1 cellular context compared by ENCODE assay signal in genomic region chr12:100970894-100971293, GRCh38.
TF ChIP-seq lines count a peak whose summit lies in the region.

No MANE protein-coding gene starts in this region.

TF ChIP-seq in HepG2, 621 proteins besides CTCF, POLR2A, EP300 and RAD21 (continued from another document):
- TF ChIP-seq, protein P1, sequence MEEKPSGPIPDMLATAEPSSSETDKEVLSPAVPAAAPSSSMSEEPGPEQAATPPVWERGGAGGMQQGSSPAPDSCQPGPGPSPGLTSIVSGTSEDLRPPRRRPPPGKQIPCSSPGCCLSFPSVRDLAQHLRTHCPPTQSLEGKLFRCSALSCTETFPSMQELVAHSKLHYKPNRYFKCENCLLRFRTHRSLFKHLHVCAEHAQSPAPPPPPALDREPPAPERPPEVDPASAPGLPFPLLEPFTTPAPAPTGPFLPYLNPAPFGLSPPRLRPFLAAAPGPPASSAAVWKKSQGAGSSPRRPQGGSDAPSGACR (CRISPR knock-in tag; IDR thresholded peaks at IDR 0.05) = no peak
- TF ChIP-seq PHF21A (CRISPR knock-in tag; IDR thresholded peaks at IDR 0.05) = no peak
- TF ChIP-seq YEATS2 (CRISPR knock-in tag; IDR thresholded peaks at IDR 0.05; ENCODE audit: borderline replicate concordance) = no peak
- no peak for TF ChIP-seq NCOA5 (CRISPR knock-in tag; IDR thresholded peaks at IDR 0.05)
- TF ChIP-seq CEBPZ (IDR thresholded peaks at IDR 0.05; ENCODE audit: low read length) = no peak
- TF ChIP-seq PRDM4 (CRISPR knock-in tag; IDR thresholded peaks at IDR 0.05; ENCODE audit: borderline replicate concordance) = no peak
- no peak for TF ChIP-seq MYC (CRISPR knock-in tag; IDR thresholded peaks at IDR 0.05; ENCODE audit: borderline replicate concordance)
- no peak for TF ChIP-seq PCBP2 (optimal IDR thresholded peaks at IDR 0.05; ENCODE audit: low read depth, low read length, poor library complexity, severe bottlenecking)
- TF ChIP-seq ZMAT3 (CRISPR knock-in tag; conservative IDR thresholded peaks at IDR 0.05) = no peak
- TF ChIP-seq MEIS1 (CRISPR knock-in tag; IDR thresholded peaks at IDR 0.05; ENCODE audit: borderline replicate concordance) = no peak
- TF ChIP-seq SUZ12 (IDR thresholded peaks at IDR 0.05; ENCODE audit: low read depth, low read length) = no peak
- TF ChIP-seq HDAC6 (IDR thresholded peaks at IDR 0.05; ENCODE audit: low read depth, low read length) = no peak
- no peak for TF ChIP-seq SMAD1 (CRISPR knock-in tag; IDR thresholded peaks at IDR 0.05; ENCODE audit: borderline replicate concordance, low read depth)
- TF ChIP-seq ZNF670 (CRISPR knock-in tag; IDR thresholded peaks at IDR 0.05; ENCODE audit: borderline replicate concordance) = no peak
- TF ChIP-seq ZNF850 (CRISPR knock-in tag; conservative IDR thresholded peaks at IDR 0.05) = no peak
TF ChIP-seq in HepG2: peak in this region for 0.
